In the genomic region with DNA sequence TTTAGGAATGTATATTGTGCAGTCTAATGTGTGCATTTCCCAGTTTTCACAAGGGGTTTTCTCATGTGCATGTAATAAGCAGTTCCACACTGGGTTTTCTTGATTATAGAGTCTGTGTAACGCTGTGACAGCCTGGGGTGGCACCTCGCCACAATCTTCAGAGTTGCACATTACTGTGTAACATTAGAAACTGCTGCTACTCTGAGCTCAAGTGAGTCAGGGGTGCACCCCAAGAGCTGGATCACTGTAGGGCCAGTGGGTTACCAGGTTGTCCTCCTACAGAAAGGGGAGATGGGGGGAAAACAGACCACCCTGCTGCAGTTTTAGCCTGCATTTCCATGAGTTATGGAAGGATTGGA, we compare ENCODE assay signal across 12 cellular contexts.
DNase-seq lines count a peak whose midpoint lies in the region; ATAC-seq and TF ChIP-seq lines count a peak whose summit lies in the region.
"Had no signal": no experiment of that assay in that cellular context is flagged by ENCODE, and none has a peak within 500 bp of the region (broad histone marks: within the 10 kb centered on the region; RNA-seq: fewer than 3 reads in every experiment).

No MANE protein-coding gene starts in this region.

- peak overlapping the region; percentile 54 for H3K27ac Mint-ChIP-seq in activated CD4-positive, alpha-beta memory T cell treated with anti-CD3 and anti-CD28 coated beads, Interleukin-2, amount 10 ng/mL, durations not matched to agents 7 days and 5 days
- H3K27ac Mint-ChIP-seq in natural killer cell: peak overlapping the region; percentile 82 to 90

- DNase-seq in activated CD4-positive, alpha-beta memory T cell treated with anti-CD3 and anti-CD28 coated beads, Interleukin-2, amount 10 ng/mL, durations not matched to agents 7 days and 5 days: no peak
- DNase-seq in natural killer cell (peak; percentile 26), KBM-7 (no peak), HK-2 (ENCODE audit: unreplicated experiment) (no peak), COLO668 (lab: John Stamatoyannopoulos, UW; ENCODE audit: unreplicated experiment) (no peak)
- DNase-seq: activated CD8-positive, alpha-beta memory T cell treated with anti-CD3 and anti-CD28 coated beads for 24 hours; dorsolateral prefrontal cortex; retina had no signal

- no peaks in the 10 kb centered on the region for H3K27me3 Mint-ChIP-seq in activated CD4-positive, alpha-beta memory T cell treated with anti-CD3 and anti-CD28 coated beads, Interleukin-2, amount 10 ng/mL, durations not matched to agents 7 days and 5 days
- no peaks in the 10 kb centered on the region for H3K27me3 Mint-ChIP-seq in natural killer cell (ENCODE audit: low read depth in 2 of 2)

- H3K27ac ChIP-seq in HEK293 (ENCODE audit: extremely low read depth, low read depth, low read length): no peak overlapping the region

- ATAC-seq in GM18861 (IDR thresholded peaks at IDR 0.05; ENCODE audit: unreplicated experiment): peak; percentile 34
- ATAC-seq in natural killer cell: peak; percentile 77 to 86 (median 81)
- no peak for ATAC-seq in esophagus mucosa

- intact Hi-C loops in natural killer cell (cut with micrococcal nuclease): loop anchor here (2.0 to 10.0 kb wide), 2 partner anchors 36 to 302 kb away; no protein-coding TSS in a partner anchor

- no peaks in the 10 kb centered on the region for H3K36me3 ChIP-seq in HEK293 (ENCODE audit: control insufficient read depth in 2 of 2, insufficient read depth in 1 of 2, low read length in 2 of 2)
- H3K36me3 ChIP-seq: HAP-1 had no signal

- in situ Hi-C loops in KBM-7 (cut with MboI; ENCODE audit: low pct_unique_long_range_greater_than_20kb, low sequenced_read_pairs): no loop called here

- no peak overlapping the region for H3K4me3 ChIP-seq in HEK293 (ENCODE audit: low read depth, low read length)
- H3K4me3 ChIP-seq: HAP-1 had no signal

- peaks cover 32% of the 10 kb centered on the region for H3K4me1 Mint-ChIP-seq in activated CD4-positive, alpha-beta memory T cell treated with anti-CD3 and anti-CD28 coated beads, Interleukin-2, amount 10 ng/mL, durations not matched to agents 7 days and 5 days
- H3K4me1 Mint-ChIP-seq in natural killer cell: peaks cover 45 to 58% of the 10 kb centered on the region in 2 donors

- TF ChIP-seq CTCF in HEK293 (tag by site-specific recombination; IDR thresholded peaks at IDR 0.05): no peak
- TF ChIP-seq CTCF in natural killer cell (IDR thresholded peaks at IDR 0.05): no peak

- POLR2A ChIA-PET in HEK293 (lab: Yijun Ruan, JAX): no interaction called here
- POLR2A ChIA-PET in activated CD4-positive, alpha-beta memory T cell treated with anti-CD3 and anti-CD28 coated beads, Interleukin-2, amount 10 ng/mL, durations not matched to agents 7 days and 5 days (lab: Charles Lee): interaction anchor here (2.1 kb wide), 1 partner anchor 35 kb away, joined by 7 read pairs; no protein-coding TSS in a partner anchor

- H3K36me3 Mint-ChIP-seq in activated CD4-positive, alpha-beta memory T cell treated with anti-CD3 and anti-CD28 coated beads, Interleukin-2, amount 10 ng/mL, durations not matched to agents 7 days and 5 days (ENCODE audit: low read depth): peaks cover 13% of the 10 kb centered on the region
- H3K36me3 Mint-ChIP-seq in natural killer cell: peaks cover 7% of the 10 kb centered on the region

- H3K4me1 ChIP-seq in HEK293 (ENCODE audit: control insufficient read depth, insufficient read depth, low read length): peaks cover 18% of the 10 kb centered on the region
- H3K4me1 ChIP-seq: HAP-1 had no signal

- no peaks in the 10 kb centered on the region for H3K9me3 Mint-ChIP-seq in activated CD4-positive, alpha-beta memory T cell treated with anti-CD3 and anti-CD28 coated beads, Interleukin-2, amount 10 ng/mL, durations not matched to agents 7 days and 5 days
- no peaks in the 10 kb centered on the region for H3K9me3 Mint-ChIP-seq in natural killer cell

- H3K4me3 Mint-ChIP-seq in activated CD4-positive, alpha-beta memory T cell treated with anti-CD3 and anti-CD28 coated beads, Interleukin-2, amount 10 ng/mL, durations not matched to agents 7 days and 5 days: peak overlapping the region; percentile 14
- H3K4me3 Mint-ChIP-seq in natural killer cell: peak overlapping the region; percentile 87

- CTCF ChIA-PET in HEK293 (lab: Yijun Ruan, JAX): interaction anchor here (1.5 kb wide), 1 partner anchor 10 kb away, joined by 4 read pairs; no protein-coding TSS in a partner anchor
- CTCF ChIA-PET in activated CD4-positive, alpha-beta memory T cell treated with anti-CD3 and anti-CD28 coated beads, Interleukin-2, amount 10 ng/mL, durations not matched to agents 7 days and 5 days (lab: Charles Lee): interaction anchor here (1.0 to 1.2 kb wide), 2 partner anchors 24 to 28 kb away, joined by 3 read pairs; no protein-coding TSS in a partner anchor

- H3K9me3 ChIP-seq in HEK293 (ENCODE audit: control insufficient read depth, insufficient read depth, low read depth, low read length): no peaks in the 10 kb centered on the region
- H3K9me3 ChIP-seq: HAP-1 had no signal

TF ChIP-seq in HEK293, 187 proteins besides CTCF, POLR2A, EP300 and RAD21:
- TF ChIP-seq ZNF530 (tag by site-specific recombination; IDR thresholded peaks at IDR 0.05; ENCODE audit: low read depth): no peak
- TF ChIP-seq BCL11A (tag by site-specific recombination; IDR thresholded peaks at IDR 0.05; ENCODE audit: low read depth): no peak
- peak; percentile 43; the same call in 1 of the 2 replicates for TF ChIP-seq SP7 (tag by site-specific recombination; IDR thresholded peaks at IDR 0.05)
